In the genomic region with DNA sequence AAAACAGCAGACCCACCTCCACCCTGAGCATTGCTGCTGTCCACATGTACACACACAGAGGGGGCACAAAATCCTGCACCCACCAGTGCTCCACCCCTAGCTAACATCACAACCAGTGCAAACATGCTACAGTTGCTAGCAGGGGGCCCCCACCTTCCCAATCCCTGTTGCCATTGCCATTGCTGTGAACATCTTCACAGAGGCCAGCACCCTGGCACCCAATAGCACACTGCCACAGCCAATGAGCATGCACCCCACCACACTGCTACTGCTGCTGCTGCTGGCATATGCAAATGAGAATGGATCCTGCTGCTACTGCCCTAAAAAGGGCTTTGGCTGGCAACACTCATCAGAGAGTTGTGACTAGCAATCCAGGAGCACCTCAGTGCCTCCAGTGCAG, we compare ENCODE assay signal across 1 cellular context.
TF ChIP-seq lines count a peak whose summit lies in the region.

No MANE protein-coding gene starts in this region.

TF ChIP-seq in GM23338, 12 proteins besides CTCF, POLR2A, EP300 and RAD21 (continued from another document):
- no peak for TF ChIP-seq ZNF114 (CRISPR knock-in tag; IDR thresholded peaks at IDR 0.05)
